In genomic region chr5:102823441-102823874, GRCh38 we compare ENCODE assay signal across 17 cellular contexts.
DNase-seq lines count a peak whose midpoint lies in the region; ATAC-seq and TF ChIP-seq lines count a peak whose summit lies in the region.
"Had no signal": no experiment of that assay in that cellular context is flagged by ENCODE, and none has a peak within 500 bp of the region (broad histone marks: within the 10 kb centered on the region; RNA-seq: fewer than 3 reads in every experiment).

No MANE protein-coding gene starts in this region.

- H3K4me3 ChIP-seq in psoas muscle: no peak overlapping the region
- H3K4me3 ChIP-seq: body of pancreas, esophagus muscularis mucosa had no signal

- 20 to 33% (median 29%) methylated on average over 1 of the region's 1 CpG for WGBS in psoas muscle, 3 donors

- TF ChIP-seq CTCF in psoas muscle (IDR thresholded peaks at IDR 0.05): no peak

- peak in 3 of 4 donors; percentile 59 to 69 (median 68) for ATAC-seq in psoas muscle
- ATAC-seq: body of pancreas, left lobe of liver, Right ventricle myocardium inferior had no signal

- H3K4me1 ChIP-seq in psoas muscle: peaks cover 28% of the 10 kb centered on the region

- intact Hi-C loops in psoas muscle (cut with DNase I): loop anchor here in 1 of 2 donors (5.0 kb wide), 1 partner anchor 44 kb away; no protein-coding TSS in a partner anchor

- H3K27me3 ChIP-seq in psoas muscle (ENCODE audit: insufficient read depth in 3 of 3, low read length in 2 of 3): no peaks in the 10 kb centered on the region
- H3K27me3 ChIP-seq: body of pancreas, esophagus muscularis mucosa had no signal

- H3K27ac ChIP-seq in psoas muscle: peak overlapping the region; percentile 34
- H3K27ac ChIP-seq: body of pancreas, esophagus muscularis mucosa had no signal

- no peaks in the 10 kb centered on the region for H3K36me3 ChIP-seq in psoas muscle (ENCODE audit: insufficient read depth in 1 of 2, low read depth in 1 of 2)
- H3K36me3 ChIP-seq: esophagus muscularis mucosa had no signal

- H3K9me3 ChIP-seq in psoas muscle: no peaks in the 10 kb centered on the region
- H3K9me3 ChIP-seq: body of pancreas, esophagus muscularis mucosa had no signal

- peak; percentile 86 for DNase-seq in EH (ENCODE audit: low read depth)
- peak; percentile 43 for DNase-seq in NCI-H446 treated with DMSO at 0.1 percent for 48 hours (lab: John Stamatoyannopoulos, UW)
- peak; percentile 81 for DNase-seq in fibroblast of gingiva (ENCODE audit: low read depth)
- DNase-seq in psoas muscle: no peak
- DNase-seq in cerebellar nuclear complex (lab: John Stamatoyannopoulos, UW): no peak
- DNase-seq in iPS-NIHi11 (ENCODE audit: low spot score): no peak
- no peak for DNase-seq in stimulated activated CD8-positive, alpha-beta memory T cell treated with anti-CD3 and anti-CD28 coated beads, Interleukin-4, amount 100 ng/mL, for 48 hours
- no peak for DNase-seq in GM19238 (ENCODE audit: insufficient read length, low spot score)
- DNase-seq: activated CD8-positive, alpha-beta memory T cell treated with anti-CD3 and anti-CD28 coated beads, Interleukin-2, amount 50 U/mL, for 48 hours; body of pancreas; Kasumi-1; NCI-H2227 treated with DMSO at 0.1 percent for 48 hours; occipital lobe; stimulated activated CD4-positive, alpha-beta T cell treated with anti-CD3 and anti-CD28 coated beads, Interleukin-2, amount 100 ng/mL, for 24 hours had no signal

Comparison
In these comparisons a context has a peak if more than half of its experiments do, and no peak if none do; other contexts are left out.
1. DNase-seq: peak in EH (single experiment), NCI-H446 treated with DMSO at 0.1 percent for 48 hours (single experiment) and fibroblast of gingiva (single experiment); none in psoas muscle (0 of 2), cerebellar nuclear complex (0 of 2), iPS-NIHi11 (single experiment), stimulated activated CD8-positive, alpha-beta memory T cell treated with anti-CD3 and anti-CD28 coated beads, Interleukin-4, amount 100 ng/mL, for 48 hours (single experiment) and GM19238 (single experiment).